ENCODE assay signal across 1 cellular context in the genomic region with DNA sequence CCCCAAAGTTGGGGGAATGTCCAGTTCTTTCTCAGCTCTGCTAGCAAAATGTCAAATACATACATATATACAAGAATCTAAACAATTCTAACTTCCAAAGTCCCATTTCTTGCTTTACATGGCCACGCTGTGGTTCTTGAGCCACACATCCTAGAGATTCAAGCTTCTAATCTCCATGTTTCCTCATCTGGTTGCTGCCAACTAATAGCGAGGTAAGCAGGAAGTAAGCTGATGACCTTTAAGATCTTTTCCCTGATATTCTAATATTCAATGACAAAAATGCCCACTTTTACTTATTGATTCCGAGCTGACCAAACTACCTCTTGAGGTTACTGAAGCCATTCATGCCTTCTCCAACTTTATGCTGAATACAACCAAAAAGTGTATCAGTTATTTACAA.
TF ChIP-seq lines count a peak whose summit lies in the region.

No MANE protein-coding gene starts in this region.

TF ChIP-seq in K562, 482 proteins besides CTCF, POLR2A, EP300 and RAD21 (continued from another document):
- TF ChIP-seq, protein P1, sequence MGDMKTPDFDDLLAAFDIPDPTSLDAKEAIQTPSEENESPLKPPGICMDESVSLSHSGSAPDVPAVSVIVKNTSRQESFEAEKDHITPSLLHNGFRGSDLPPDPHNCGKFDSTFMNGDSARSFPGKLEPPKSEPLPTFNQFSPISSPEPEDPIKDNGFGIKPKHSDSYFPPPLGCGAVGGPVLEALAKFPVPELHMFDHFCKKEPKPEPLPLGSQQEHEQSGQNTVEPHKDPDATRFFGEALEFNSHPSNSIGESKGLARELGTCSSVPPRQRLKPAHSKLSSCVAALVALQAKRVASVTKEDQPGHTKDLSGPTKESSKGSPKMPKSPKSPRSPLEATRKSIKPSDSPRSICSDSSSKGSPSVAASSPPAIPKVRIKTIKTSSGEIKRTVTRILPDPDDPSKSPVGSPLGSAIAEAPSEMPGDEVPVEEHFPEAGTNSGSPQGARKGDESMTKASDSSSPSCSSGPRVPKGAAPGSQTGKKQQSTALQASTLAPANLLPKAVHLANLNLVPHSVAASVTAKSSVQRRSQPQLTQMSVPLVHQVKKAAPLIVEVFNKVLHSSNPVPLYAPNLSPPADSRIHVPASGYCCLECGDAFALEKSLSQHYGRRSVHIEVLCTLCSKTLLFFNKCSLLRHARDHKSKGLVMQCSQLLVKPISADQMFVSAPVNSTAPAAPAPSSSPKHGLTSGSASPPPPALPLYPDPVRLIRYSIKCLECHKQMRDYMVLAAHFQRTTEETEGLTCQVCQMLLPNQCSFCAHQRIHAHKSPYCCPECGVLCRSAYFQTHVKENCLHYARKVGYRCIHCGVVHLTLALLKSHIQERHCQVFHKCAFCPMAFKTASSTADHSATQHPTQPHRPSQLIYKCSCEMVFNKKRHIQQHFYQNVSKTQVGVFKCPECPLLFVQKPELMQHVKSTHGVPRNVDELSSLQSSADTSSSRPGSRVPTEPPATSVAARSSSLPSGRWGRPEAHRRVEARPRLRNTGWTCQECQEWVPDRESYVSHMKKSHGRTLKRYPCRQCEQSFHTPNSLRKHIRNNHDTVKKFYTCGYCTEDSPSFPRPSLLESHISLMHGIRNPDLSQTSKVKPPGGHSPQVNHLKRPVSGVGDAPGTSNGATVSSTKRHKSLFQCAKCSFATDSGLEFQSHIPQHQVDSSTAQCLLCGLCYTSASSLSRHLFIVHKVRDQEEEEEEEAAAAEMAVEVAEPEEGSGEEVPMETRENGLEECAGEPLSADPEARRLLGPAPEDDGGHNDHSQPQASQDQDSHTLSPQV (IDR thresholded peaks at IDR 0.05) = peak; percentile 37; the same call in 1 of the 2 replicates
- TF ChIP-seq KLF16 (IDR thresholded peaks at IDR 0.05) (no peak), CBX2 (IDR thresholded peaks at IDR 0.05; ENCODE audit: insufficient read depth, low read length, poor library complexity, severe bottlenecking) (no peak), ELF1 (tag; IDR thresholded peaks at IDR 0.05) (peak; percentile 46; the same call in 1 of the 2 replicates), OTX1 (CRISPR knock-in tag; IDR thresholded peaks at IDR 0.05) (no peak), SP2 (IDR thresholded peaks at IDR 0.05; ENCODE audit: extremely low read depth, low read depth, low read length, poor library complexity, severe bottlenecking) (no peak), MTA1 (IDR thresholded peaks at IDR 0.05; ENCODE audit: borderline replicate concordance) (no peak), ZFPM2 (CRISPR knock-in tag; IDR thresholded peaks at IDR 0.05) (no peak), ZNF124 (CRISPR knock-in tag; IDR thresholded peaks at IDR 0.05) (no peak), HLTF (IDR thresholded peaks at IDR 0.05) (no peak), CBFB (CRISPR knock-in tag; IDR thresholded peaks at IDR 0.05) (no peak), POLR2H (tag; IDR thresholded peaks at IDR 0.05; ENCODE audit: low read depth) (peak; percentile 34; the same call in 1 of the 2 replicates), MBD2 (IDR thresholded peaks at IDR 0.05; ENCODE audit: borderline replicate concordance, low read depth) (no peak), NR2C2 (CRISPR knock-in tag; IDR thresholded peaks at IDR 0.05) (no peak), NR2C2 (tag; IDR thresholded peaks at IDR 0.05) (0 out of 2 replicates have a peak, but pooled peaks have one; percentile 36), ETS2 (tag; IDR thresholded peaks at IDR 0.05; ENCODE audit: borderline replicate concordance, poor library complexity, severe bottlenecking) (no peak), GTF2A2 (tag; IDR thresholded peaks at IDR 0.05) (no peak), NBN (IDR thresholded peaks at IDR 0.05; ENCODE audit: low read depth) (no peak), GABPA (tag; conservative IDR thresholded peaks at IDR 0.05; ENCODE audit: low read depth) (0 out of 2 replicates have a peak, but pooled peaks have one; percentile 38), ZNF224 (CRISPR knock-in tag; IDR thresholded peaks at IDR 0.05) (no peak)
- TF ChIP-seq, protein P2, sequence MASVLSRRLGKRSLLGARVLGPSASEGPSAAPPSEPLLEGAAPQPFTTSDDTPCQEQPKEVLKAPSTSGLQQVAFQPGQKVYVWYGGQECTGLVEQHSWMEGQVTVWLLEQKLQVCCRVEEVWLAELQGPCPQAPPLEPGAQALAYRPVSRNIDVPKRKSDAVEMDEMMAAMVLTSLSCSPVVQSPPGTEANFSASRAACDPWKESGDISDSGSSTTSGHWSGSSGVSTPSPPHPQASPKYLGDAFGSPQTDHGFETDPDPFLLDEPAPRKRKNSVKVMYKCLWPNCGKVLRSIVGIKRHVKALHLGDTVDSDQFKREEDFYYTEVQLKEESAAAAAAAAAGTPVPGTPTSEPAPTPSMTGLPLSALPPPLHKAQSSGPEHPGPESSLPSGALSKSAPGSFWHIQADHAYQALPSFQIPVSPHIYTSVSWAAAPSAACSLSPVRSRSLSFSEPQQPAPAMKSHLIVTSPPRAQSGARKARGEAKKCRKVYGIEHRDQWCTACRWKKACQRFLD (CRISPR knock-in tag; IDR thresholded peaks at IDR 0.05) = no peak
- TF ChIP-seq, protein P3, sequence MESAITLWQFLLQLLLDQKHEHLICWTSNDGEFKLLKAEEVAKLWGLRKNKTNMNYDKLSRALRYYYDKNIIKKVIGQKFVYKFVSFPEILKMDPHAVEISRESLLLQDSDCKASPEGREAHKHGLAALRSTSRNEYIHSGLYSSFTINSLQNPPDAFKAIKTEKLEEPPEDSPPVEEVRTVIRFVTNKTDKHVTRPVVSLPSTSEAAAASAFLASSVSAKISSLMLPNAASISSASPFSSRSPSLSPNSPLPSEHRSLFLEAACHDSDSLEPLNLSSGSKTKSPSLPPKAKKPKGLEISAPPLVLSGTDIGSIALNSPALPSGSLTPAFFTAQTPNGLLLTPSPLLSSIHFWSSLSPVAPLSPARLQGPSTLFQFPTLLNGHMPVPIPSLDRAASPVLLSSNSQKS (CRISPR knock-in tag; IDR thresholded peaks at IDR 0.05) = no peak
- TF ChIP-seq, protein P4, sequence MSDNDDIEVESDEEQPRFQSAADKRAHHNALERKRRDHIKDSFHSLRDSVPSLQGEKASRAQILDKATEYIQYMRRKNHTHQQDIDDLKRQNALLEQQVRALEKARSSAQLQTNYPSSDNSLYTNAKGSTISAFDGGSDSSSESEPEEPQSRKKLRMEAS (CRISPR knock-in tag; IDR thresholded peaks at IDR 0.05) = no peak
- TF ChIP-seq, protein P5, sequence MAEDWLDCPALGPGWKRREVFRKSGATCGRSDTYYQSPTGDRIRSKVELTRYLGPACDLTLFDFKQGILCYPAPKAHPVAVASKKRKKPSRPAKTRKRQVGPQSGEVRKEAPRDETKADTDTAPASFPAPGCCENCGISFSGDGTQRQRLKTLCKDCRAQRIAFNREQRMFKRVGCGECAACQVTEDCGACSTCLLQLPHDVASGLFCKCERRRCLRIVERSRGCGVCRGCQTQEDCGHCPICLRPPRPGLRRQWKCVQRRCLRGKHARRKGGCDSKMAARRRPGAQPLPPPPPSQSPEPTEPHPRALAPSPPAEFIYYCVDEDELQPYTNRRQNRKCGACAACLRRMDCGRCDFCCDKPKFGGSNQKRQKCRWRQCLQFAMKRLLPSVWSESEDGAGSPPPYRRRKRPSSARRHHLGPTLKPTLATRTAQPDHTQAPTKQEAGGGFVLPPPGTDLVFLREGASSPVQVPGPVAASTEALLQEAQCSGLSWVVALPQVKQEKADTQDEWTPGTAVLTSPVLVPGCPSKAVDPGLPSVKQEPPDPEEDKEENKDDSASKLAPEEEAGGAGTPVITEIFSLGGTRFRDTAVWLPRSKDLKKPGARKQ (CRISPR knock-in tag; IDR thresholded peaks at IDR 0.05) = no peak
- TF ChIP-seq, protein P6, sequence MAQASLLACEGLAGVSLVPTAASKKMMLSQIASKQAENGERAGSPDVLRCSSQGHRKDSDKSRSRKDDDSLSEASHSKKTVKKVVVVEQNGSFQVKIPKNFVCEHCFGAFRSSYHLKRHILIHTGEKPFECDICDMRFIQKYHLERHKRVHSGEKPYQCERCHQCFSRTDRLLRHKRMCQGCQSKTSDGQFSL (CRISPR knock-in tag; IDR thresholded peaks at IDR 0.05) = no peak
- TF ChIP-seq, protein P6 (tag; IDR thresholded peaks at IDR 0.05) = peak in 1 of 2 experiments; percentile 59; a peak in 1 of 4 replicates
- TF ChIP-seq, protein P7, sequence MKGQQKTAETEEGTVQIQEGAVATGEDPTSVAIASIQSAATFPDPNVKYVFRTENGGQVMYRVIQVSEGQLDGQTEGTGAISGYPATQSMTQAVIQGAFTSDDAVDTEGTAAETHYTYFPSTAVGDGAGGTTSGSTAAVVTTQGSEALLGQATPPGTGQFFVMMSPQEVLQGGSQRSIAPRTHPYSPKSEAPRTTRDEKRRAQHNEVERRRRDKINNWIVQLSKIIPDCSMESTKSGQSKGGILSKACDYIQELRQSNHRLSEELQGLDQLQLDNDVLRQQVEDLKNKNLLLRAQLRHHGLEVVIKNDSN (CRISPR knock-in tag; IDR thresholded peaks at IDR 0.05) = no peak
